8 cellular contexts compared by ENCODE assay signal in genomic region chr16:50282010-50282538, GRCh38. TPM values are rescaled to one million over a fixed set of nuclear protein-coding genes. Genes with fewer than 3 reads are reported as not detected.
DNase-seq lines count a peak whose midpoint lies in the region; ATAC-seq, FAIRE-seq and TF ChIP-seq lines count a peak whose summit lies in the region.

No MANE protein-coding gene starts in this region.

- peaks cover 0 to 23% (median 9%) of the 10 kb centered on the region in 11 experiments; a peak in 15 of 22 replicates for H3K36me3 ChIP-seq in BLaER1 treated with 17β-estradiol and CSF1 and Interleukin-3, amounts not matched to agents 10 nM and 100 nM
- H3K36me3 ChIP-seq in gastroesophageal sphincter = no peaks in the 10 kb centered on the region
- H3K36me3 ChIP-seq in skeletal muscle tissue (ENCODE audit: control insufficient read depth in 3 of 3, insufficient read depth in 3 of 3, low read length in 3 of 3) = no peaks in the 10 kb centered on the region

- no peak for TF ChIP-seq POLR2A in gastroesophageal sphincter (IDR thresholded peaks at IDR 0.05)

- TF ChIP-seq EP300 in gastroesophageal sphincter (IDR thresholded peaks at IDR 0.05) = no peak

- H3K4me1 ChIP-seq in BLaER1 treated with 17β-estradiol and CSF1 and Interleukin-3, amounts not matched to agents 10 nM and 100 nM = peaks cover 85 to 95% (median 91%) of the 10 kb centered on the region in 10 experiments
- peaks cover 0 to 35% (median 14%) of the 10 kb centered on the region in 3 donors for H3K4me1 ChIP-seq in gastroesophageal sphincter
- peaks cover 36 to 40% (median 38%) of the 10 kb centered on the region in 3 donors for H3K4me1 ChIP-seq in skeletal muscle tissue (ENCODE audit: control insufficient read depth in 3 of 3, insufficient read depth in 3 of 3, low read length in 3 of 3)

- H3K4me2 ChIP-seq in BLaER1 treated with 17β-estradiol and CSF1 and Interleukin-3, amounts not matched to agents 10 nM and 100 nM = peak overlapping the region; percentile 87 to 100 (median 99)

- peak overlapping the region; percentile 69 to 85 (median 80) for H3K9ac ChIP-seq in BLaER1 treated with 17β-estradiol and CSF1 and Interleukin-3, amounts not matched to agents 10 nM and 100 nM
- H3K9ac ChIP-seq in skeletal muscle tissue (ENCODE audit: low read depth in 1 of 3, low read length in 3 of 3) = peak overlapping the region in 1 of 3 donors; percentile 16

- peak overlapping the region; percentile 76 to 100 (median 90) for H3K27ac ChIP-seq in BLaER1 treated with 17β-estradiol and CSF1 and Interleukin-3, amounts not matched to agents 10 nM and 100 nM
- H3K27ac ChIP-seq in gastroesophageal sphincter = peak overlapping the region in 2 of 4 donors; percentile 47 to 60
- peak overlapping the region; percentile 7 for H3K27ac ChIP-seq in skeletal muscle tissue (ENCODE audit: low read depth, low read length)

- TF ChIP-seq CTCF in gastroesophageal sphincter (IDR thresholded peaks at IDR 0.05) = no peak

- peak; percentile 96 for ATAC-seq in GM19468 (IDR thresholded peaks at IDR 0.05; ENCODE audit: extremely low read depth, unreplicated experiment)
- ATAC-seq in HG03571 (IDR thresholded peaks at IDR 0.05; ENCODE audit: unreplicated experiment) = peak; percentile 87
- ATAC-seq in gastroesophageal sphincter = peak; percentile 65

- DNase-seq in activated CD8-positive, alpha-beta memory T cell treated with anti-CD3 and anti-CD28 coated beads for 4 hours (ENCODE audit: low read depth in 2 of 2) = peak; percentile 33 to 44
- DNase-seq in DMS153 treated with DMSO at 0.1 percent for 48 hours (lab: John Stamatoyannopoulos, UW; ENCODE audit: unreplicated experiment) (no peak), frontal cortex (ENCODE audit: low spot score in 2 of 2) (no peak)

- H3K4me3 ChIP-seq in BLaER1 treated with 17β-estradiol and CSF1 and Interleukin-3, amounts not matched to agents 10 nM and 100 nM = peak overlapping the region; percentile 22 to 66 (median 50); a peak in 19 of 20 replicates
- H3K4me3 ChIP-seq in gastroesophageal sphincter = peak overlapping the region in 1 of 2 donors; percentile 3
- H3K4me3 ChIP-seq in skeletal muscle tissue (ENCODE audit: low read length in 3 of 3) = peak overlapping the region in 1 of 3 donors; percentile 13

- no peaks in the 10 kb centered on the region for H3K27me3 ChIP-seq in BLaER1 treated with 17β-estradiol and CSF1 and Interleukin-3, amounts not matched to agents 10 nM and 100 nM
- no peaks in the 10 kb centered on the region for H3K27me3 ChIP-seq in gastroesophageal sphincter
- H3K27me3 ChIP-seq in skeletal muscle tissue (ENCODE audit: control insufficient read depth in 3 of 3, insufficient read depth in 3 of 3, low read length in 3 of 3) = no peaks in the 10 kb centered on the region

- H3K9me3 ChIP-seq in BLaER1 treated with 17β-estradiol and CSF1 and Interleukin-3, amounts not matched to agents 10 nM and 100 nM (replicated peaks in 1 of 11) = peaks cover 0 to 11% (median 7%) of the 10 kb centered on the region in 11 experiments; a peak in 16 of 22 replicates
- H3K9me3 ChIP-seq in gastroesophageal sphincter = no peaks in the 10 kb centered on the region
- H3K9me3 ChIP-seq in skeletal muscle tissue (ENCODE audit: control insufficient read depth in 3 of 3, low read length in 3 of 3) = peaks cover 0 to 3% (median 0%) of the 10 kb centered on the region in 3 donors

- FAIRE-seq in frontal cortex (lab: Jason Lieb, UNC) = no peak

- WGBS in gastroesophageal sphincter (ENCODE audit: low coverage in 1 of 2), 2 donors = 83% methylated on average over 1 of the region's 7 CpGs; no CpG with 5 or more reads in 1 of the 2 donors

- peaks cover 14 to 63% (median 37%) of the 10 kb centered on the region in 11 experiments; a peak in 19 of 22 replicates for H4K20me1 ChIP-seq in BLaER1 treated with 17β-estradiol and CSF1 and Interleukin-3, amounts not matched to agents 10 nM and 100 nM

RNA-seq across cellular contexts. Expression of gene ADCY7, which starts 15.7 kb away (rescaled TPM):
- total RNA-seq in gastroesophageal sphincter (10 to 100 TPM; 12.7 to 23.5 (median 19.3) TPM), skeletal muscle tissue (9.4 TPM), frontal cortex (9.8 TPM)

Comparison
In these comparisons a context has a peak if more than half of its experiments do, and no peak if none do; other contexts are left out.
1. DNase-seq: peak in activated CD8-positive, alpha-beta memory T cell treated with anti-CD3 and anti-CD28 coated beads for 4 hours (2 of 2); none in DMS153 treated with DMSO at 0.1 percent for 48 hours (single experiment) and frontal cortex (0 of 2).
2. Peak in every context shown above with its lines, with median percentiles within 50 percentile points of each other: ATAC-seq.